In the genomic region with DNA sequence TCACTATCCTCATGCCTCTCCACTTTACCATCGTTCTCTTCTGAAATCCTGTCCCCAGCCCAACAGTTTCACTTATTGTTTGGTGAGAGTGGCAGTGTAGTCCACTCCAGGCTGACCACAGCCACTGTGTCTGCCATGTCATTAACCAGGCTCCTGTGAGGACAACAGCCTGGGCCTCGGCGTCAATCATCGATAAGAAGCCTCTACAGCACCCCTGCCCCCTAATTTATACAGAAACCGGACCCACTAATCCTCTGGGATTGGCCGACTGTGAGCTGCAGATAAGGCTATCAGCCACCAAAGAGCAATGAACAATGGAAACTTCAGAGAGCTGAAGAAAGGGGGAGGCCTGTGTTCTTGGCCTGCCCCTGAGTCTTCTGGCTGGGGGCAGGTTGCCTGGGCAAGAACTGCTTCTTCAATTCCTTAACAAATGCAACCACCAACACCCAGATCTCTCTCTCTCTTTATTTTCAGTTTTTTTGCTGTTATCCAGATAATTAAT, we compare ENCODE assay signal across 15 cellular contexts. TPM values are rescaled to one million over a fixed set of nuclear protein-coding genes. Genes with fewer than 3 reads are reported as not detected.
DNase-seq lines count a peak whose midpoint lies in the region; ATAC-seq, FAIRE-seq and TF ChIP-seq lines count a peak whose summit lies in the region.
"Had no signal": no experiment of that assay in that cellular context is flagged by ENCODE, and none has a peak within 500 bp of the region (broad histone marks: within the 10 kb centered on the region; RNA-seq: fewer than 3 reads in every experiment).

No MANE protein-coding gene starts in this region.

- H3K79me2 ChIP-seq in HepG2 (ENCODE audit: insufficient read depth, low read length), result peaks cover 6% of the 10 kb centered on the region

- H3K27me3 ChIP-seq in HepG2 (ENCODE audit: control insufficient read depth in 1 of 2, insufficient read depth in 2 of 2, low read length in 2 of 2) (no peaks in the 10 kb centered on the region), right lobe of liver (no peaks in the 10 kb centered on the region)
- H3K27me3 ChIP-seq: MG63 had no signal

- H3K27ac ChIP-seq in HepG2 (ENCODE audit: extremely low read length, insufficient read depth, low read length) (no peak overlapping the region), right lobe of liver (no peak overlapping the region)
- H3K27ac ChIP-seq: thoracic aorta had no signal

- H3K36me3 ChIP-seq in HepG2 (replicated peaks in 1 of 2; ENCODE audit: control insufficient read depth in 1 of 2, insufficient read depth in 2 of 2, low read length in 2 of 2), result peaks cover 20 to 55% of the 10 kb centered on the region in 2 experiments
- peaks cover 0 to 25% (median 10%) of the 10 kb centered on the region in 4 donors for H3K36me3 ChIP-seq in right lobe of liver
- H3K36me3 ChIP-seq in mucosa of descending colon (ENCODE audit: low read depth), result no peaks in the 10 kb centered on the region
- H3K36me3 ChIP-seq: MG63 had no signal

- H3K36me3 Mint-ChIP-seq in activated T-helper 17 cell treated with anti-CD3 and anti-CD28 coated beads, Interleukin-2, amount 50 U/mL, for 72 hours (ENCODE audit: low read depth), result peaks cover 45% of the 10 kb centered on the region
- H3K36me3 Mint-ChIP-seq in activated naive CD8-positive, alpha-beta T cell treated with anti-CD3 and anti-CD28 coated beads, Interleukin-2, amount 50 U/mL, for 24 hours (ENCODE audit: low read depth), result peaks cover 20% of the 10 kb centered on the region

- H2AFZ ChIP-seq in HepG2 (ENCODE audit: low read length), result no peak overlapping the region

- H3K4me3 Mint-ChIP-seq in activated T-helper 17 cell treated with anti-CD3 and anti-CD28 coated beads, Interleukin-2, amount 50 U/mL, for 72 hours, result no peak overlapping the region
- H3K4me3 Mint-ChIP-seq in activated naive CD8-positive, alpha-beta T cell treated with anti-CD3 and anti-CD28 coated beads, Interleukin-2, amount 50 U/mL, for 24 hours, result no peak overlapping the region
- H3K4me3 Mint-ChIP-seq: activated CD4-positive, alpha-beta T cell treated with anti-CD3 and anti-CD28 coated beads for 36 hours had no signal

- no peak for TF ChIP-seq CTCF in HepG2 (CRISPR knock-in tag; IDR thresholded peaks at IDR 0.05)
- TF ChIP-seq CTCF in right lobe of liver (IDR thresholded peaks at IDR 0.05), result no peak
- TF ChIP-seq CTCF in mucosa of descending colon (IDR thresholded peaks at IDR 0.05), result no peak

- peaks cover 9% of the 10 kb centered on the region for H3K4me1 Mint-ChIP-seq in activated T-helper 17 cell treated with anti-CD3 and anti-CD28 coated beads, Interleukin-2, amount 50 U/mL, for 72 hours
- peaks cover 3% of the 10 kb centered on the region for H3K4me1 Mint-ChIP-seq in activated naive CD8-positive, alpha-beta T cell treated with anti-CD3 and anti-CD28 coated beads, Interleukin-2, amount 50 U/mL, for 24 hours

- no peak overlapping the region for H3K4me2 ChIP-seq in HepG2 (ENCODE audit: low read depth, low read length)

- BruUV-seq in HepG2 (replicated peaks; lab: Mats Ljungman, UMichigan), result TSS peak; percentile 41

- H3K9me3 Mint-ChIP-seq in activated T-helper 17 cell treated with anti-CD3 and anti-CD28 coated beads, Interleukin-2, amount 50 U/mL, for 72 hours, result no peaks in the 10 kb centered on the region
- no peaks in the 10 kb centered on the region for H3K9me3 Mint-ChIP-seq in activated naive CD8-positive, alpha-beta T cell treated with anti-CD3 and anti-CD28 coated beads, Interleukin-2, amount 50 U/mL, for 24 hours

- no peaks in the 10 kb centered on the region for H3K27me3 Mint-ChIP-seq in activated T-helper 17 cell treated with anti-CD3 and anti-CD28 coated beads, Interleukin-2, amount 50 U/mL, for 72 hours
- H3K27me3 Mint-ChIP-seq in activated naive CD8-positive, alpha-beta T cell treated with anti-CD3 and anti-CD28 coated beads, Interleukin-2, amount 50 U/mL, for 24 hours, result no peaks in the 10 kb centered on the region
- H3K27me3 Mint-ChIP-seq: activated CD4-positive, alpha-beta T cell treated with anti-CD3 and anti-CD28 coated beads for 36 hours had no signal

- in situ Hi-C loops in HepG2 (cut with HindIII; ENCODE audit: extremely low pct_ligation_motif_present, low pct_unique_long_range_greater_than_20kb), result no loop called here

- CTCF ChIA-PET in HepG2 (lab: Yijun Ruan, JAX; ENCODE audit: low intra/inter-chr PET ratio, low total read pairs), result interaction anchor here (0.9 kb wide), 1 partner anchor 49 kb away, joined by 3 read pairs; no protein-coding TSS in a partner anchor

- POLR2A ChIA-PET in HepG2 (lab: Yijun Ruan, JAX), result interaction anchor here (1.3 to 1.5 kb wide), 2 partner anchors 9 to 10 kb away, joined by 3 to 5 read pairs; partner anchors contain the start of gene AGPAT1

- H3K4me3 ChIP-seq in HepG2 (replicated peaks in 1 of 3; ENCODE audit: insufficient read depth in 1 of 3, low read depth in 2 of 3, low read length in 3 of 3) (no peak overlapping the region), right lobe of liver (no peak overlapping the region), mucosa of descending colon (no peak overlapping the region)
- H3K4me3 ChIP-seq: MG63, thoracic aorta had no signal

- no peak for TF ChIP-seq POLR2A in HepG2 (IDR thresholded peaks at IDR 0.05; ENCODE audit: insufficient read depth in 1 of 2, low read depth in 2 of 2, low read length in 2 of 2)
- no peak for TF ChIP-seq POLR2A in right lobe of liver (IDR thresholded peaks at IDR 0.05)

- no peak for ATAC-seq in HepG2
- no peak for ATAC-seq in right lobe of liver
- no peak for ATAC-seq in activated T-helper 17 cell treated with anti-CD3 and anti-CD28 coated beads, Interleukin-2, amount 50 U/mL, for 72 hours (replicated peaks)
- ATAC-seq in mucosa of descending colon, result no peak
- no peak for ATAC-seq in activated naive CD8-positive, alpha-beta T cell treated with anti-CD3 and anti-CD28 coated beads, Interleukin-2, amount 50 U/mL, for 24 hours
- ATAC-seq in GM19351 (IDR thresholded peaks at IDR 0.05; ENCODE audit: unreplicated experiment), result no peak
- ATAC-seq: activated CD4-positive, alpha-beta T cell treated with anti-CD3 and anti-CD28 coated beads for 36 hours had no signal

- H3K9me3 ChIP-seq in HepG2 (ENCODE audit: low read length) (no peaks in the 10 kb centered on the region), right lobe of liver (no peaks in the 10 kb centered on the region), mucosa of descending colon (no peaks in the 10 kb centered on the region)
- H3K9me3 ChIP-seq: MG63, thoracic aorta had no signal

- no peak for DNase-seq in HepG2 (ENCODE audit: low spot score)
- no peak for DNase-seq in right lobe of liver
- DNase-seq in mucosa of descending colon, result peak in 2 of 3 donors; percentile 5 to 17
- DNase-seq in activated naive CD8-positive, alpha-beta T cell treated with anti-CD3 and anti-CD28 coated beads, Interleukin-2, amount 50 U/mL, for 24 hours, result no peak
- no peak for DNase-seq in putamen (ENCODE audit: low spot score)
- DNase-seq in activated CD8-positive, alpha-beta memory T cell treated with anti-CD3 and anti-CD28 coated beads for 24 hours, result no peak
- DNase-seq: activated CD4-positive, alpha-beta T cell treated with anti-CD3 and anti-CD28 coated beads for 36 hours; MG63; NCI-H187; NCI-H524 had no signal

- no peaks in the 10 kb centered on the region for H4K20me1 ChIP-seq in HepG2 (ENCODE audit: insufficient read depth, low read length)

- H3K4me1 ChIP-seq in HepG2 (ENCODE audit: insufficient read depth, low read length), result peaks cover 5% of the 10 kb centered on the region
- H3K4me1 ChIP-seq in right lobe of liver, result no peaks in the 10 kb centered on the region
- H3K4me1 ChIP-seq in mucosa of descending colon (ENCODE audit: low read depth), result no peaks in the 10 kb centered on the region

- peak overlapping the region; percentile 38 for H3K27ac Mint-ChIP-seq in activated T-helper 17 cell treated with anti-CD3 and anti-CD28 coated beads, Interleukin-2, amount 50 U/mL, for 72 hours
- H3K27ac Mint-ChIP-seq in activated naive CD8-positive, alpha-beta T cell treated with anti-CD3 and anti-CD28 coated beads, Interleukin-2, amount 50 U/mL, for 24 hours, result no peak overlapping the region
- H3K27ac Mint-ChIP-seq: activated CD4-positive, alpha-beta T cell treated with anti-CD3 and anti-CD28 coated beads for 36 hours had no signal

- 89% methylated on average over 6 of the region's 6 CpGs for WGBS in HepG2 (ENCODE audit: low lambda C conversion rate)
- WGBS in right lobe of liver (ENCODE audit: insufficient coverage, low coverage, low lambda C conversion rate, missing lambda C conversion rate), result 86% methylated on average over 4 of the region's 6 CpGs

- TF ChIP-seq RAD21 in HepG2 (CRISPR knock-in tag; IDR thresholded peaks at IDR 0.05), result no peak

- no peak overlapping the region for H3K9ac ChIP-seq in HepG2 (ENCODE audit: insufficient read depth, low read depth, low read length)

- intact Hi-C loops in HepG2 (cut with micrococcal nuclease; ENCODE audit: unreplicated experiment) (no loop called here), right lobe of liver (cut with DNase I) (no loop called here), mucosa of descending colon (cut with DNase I, micrococcal nuclease) (no loop called here)

- FAIRE-seq in HepG2 (lab: Jason Lieb, UNC), result no peak
- FAIRE-seq: colon had no signal

- TF ChIP-seq EP300 in HepG2 (IDR thresholded peaks at IDR 0.05; ENCODE audit: low read depth in 2 of 2, low read length in 2 of 2) (no peak), HepG2 (CRISPR knock-in tag; IDR thresholded peaks at IDR 0.05; ENCODE audit: borderline replicate concordance) (no peak)

RNA-seq across cellular contexts. Expression of gene EGFL8, which starts 3.4 kb away (rescaled TPM):
- total RNA-seq in HepG2 (2016; rRNA removed; fragmentation: Illumina TruSeq; extraction: Trizol) (3.1 and 11.5 TPM in 2 replicates), right lobe of liver (1 to 10 TPM; 1.4 to 6.0 (median 4.2) TPM), mucosa of descending colon (10 to 100 TPM; 16.9 to 32.1 (median 21.5) TPM)
- total RNA-seq in HepG2 (2016; cell fraction: cytosol; rRNA removed; fragmentation: Illumina TruSeq; extraction: Trizol; ENCODE audit: low read depth), result 10.1 and 11.4 TPM in 2 replicates
- 2.7 and 10.8 TPM in 2 replicates for total RNA-seq in HepG2 (2016; cell fraction: insoluble cytoplasmic fraction; rRNA removed; fragmentation: Illumina TruSeq; extraction: Trizol)
- total RNA-seq in HepG2 (2016; cell fraction: membrane; rRNA removed; fragmentation: Illumina TruSeq; extraction: Trizol), result 8.3 and 8.6 TPM in 2 replicates
- total RNA-seq in HepG2 (2016; cell fraction: nucleus; rRNA removed; fragmentation: Illumina TruSeq; extraction: Trizol), result 10.1 and 19.2 TPM in 2 replicates
- 10.0 and 11.5 TPM in 2 replicates for polyA plus RNA-seq in HepG2 (2011; rRNA removed)
- polyA plus RNA-seq in HepG2 (2011; cell fraction: cytosol; rRNA removed), result 2.6 and 4.0 TPM in 2 replicates
- 57.8 and 67.9 TPM in 2 replicates for polyA plus RNA-seq in HepG2 (2011; cell fraction: nucleus; rRNA removed)
- polyA plus RNA-seq in HepG2 (2012), result 6.6 and 13.6 TPM in 2 replicates
- polyA plus RNA-seq in HepG2 (2016; cell fraction: cytosol; fragmentation: Illumina TruSeq; extraction: Trizol; ENCODE audit: low read depth), result 13.9 and 14.0 TPM in 2 replicates
- 3.1 and 5.1 TPM in 2 replicates for polyA plus RNA-seq in HepG2 (2016; cell fraction: insoluble cytoplasmic fraction; fragmentation: Illumina TruSeq; extraction: Trizol; ENCODE audit: low read depth)
- polyA plus RNA-seq in HepG2 (2016; cell fraction: membrane; fragmentation: Illumina TruSeq; extraction: Trizol; ENCODE audit: low read depth), result 9.9 and 10.7 TPM in 2 replicates
- polyA plus RNA-seq in HepG2 (2016; cell fraction: nucleus; fragmentation: Illumina TruSeq; extraction: Trizol; ENCODE audit: insufficient read depth, low read depth), result 58.3 and 58.6 TPM in 2 replicates
- polyA minus RNA-seq in HepG2 (2011; rRNA and poly(A)+ RNA removed; ENCODE audit: low replicate concordance), result 1.8 and 2.1 TPM in 2 replicates
- 0.30 and 0.88 TPM in 2 replicates for polyA minus RNA-seq in HepG2 (2011; cell fraction: cytosol; rRNA and poly(A)+ RNA removed)
- 6.0 and 7.3 TPM in 2 replicates for polyA minus RNA-seq in HepG2 (2011; cell fraction: nucleus; rRNA and poly(A)+ RNA removed)
- 10 to 100 TPM in 1 of 2 donors, 1 to 10 TPM in 1; 6.7 to 10.1 TPM for total RNA-seq in activated T-helper 17 cell treated with anti-CD3 and anti-CD28 coated beads, Interleukin-2, amount 50 U/mL, for 72 hours

RNA-seq across cellular contexts. Expression of gene AGPAT1, which starts 8.1 kb away (rescaled TPM):
- total RNA-seq in HepG2 (2016; rRNA removed; fragmentation: Illumina TruSeq; extraction: Trizol) (40.4 and 51.3 TPM in 2 replicates), right lobe of liver (10 to 100 TPM; 23.5 to 36.9 (median 31.6) TPM), mucosa of descending colon (10 to 100 TPM; 49.0 to 60.1 (median 56.2) TPM)
- total RNA-seq in HepG2 (2016; cell fraction: cytosol; rRNA removed; fragmentation: Illumina TruSeq; extraction: Trizol; ENCODE audit: low read depth), result 81.2 and 93.6 TPM in 2 replicates
- 33.4 and 51.4 TPM in 2 replicates for total RNA-seq in HepG2 (2016; cell fraction: insoluble cytoplasmic fraction; rRNA removed; fragmentation: Illumina TruSeq; extraction: Trizol)
- 155 and 171 TPM in 2 replicates for total RNA-seq in HepG2 (2016; cell fraction: membrane; rRNA removed; fragmentation: Illumina TruSeq; extraction: Trizol)
- total RNA-seq in HepG2 (2016; cell fraction: nucleus; rRNA removed; fragmentation: Illumina TruSeq; extraction: Trizol), result 32.0 and 35.9 TPM in 2 replicates
- polyA plus RNA-seq in HepG2 (2011; rRNA removed), result 139 and 164 TPM in 2 replicates
- polyA plus RNA-seq in HepG2 (2011; cell fraction: cytosol; rRNA removed), result 172 and 177 TPM in 2 replicates
- polyA plus RNA-seq in HepG2 (2011; cell fraction: nucleus; rRNA removed), result 110 and 131 TPM in 2 replicates
- polyA plus RNA-seq in HepG2 (2012), result 90.8 and 93.8 TPM in 2 replicates
- polyA plus RNA-seq in HepG2 (2016; cell fraction: cytosol; fragmentation: Illumina TruSeq; extraction: Trizol; ENCODE audit: low read depth), result 243 and 265 TPM in 2 replicates
- 72.4 and 91.5 TPM in 2 replicates for polyA plus RNA-seq in HepG2 (2016; cell fraction: insoluble cytoplasmic fraction; fragmentation: Illumina TruSeq; extraction: Trizol; ENCODE audit: low read depth)
- 343 and 366 TPM in 2 replicates for polyA plus RNA-seq in HepG2 (2016; cell fraction: membrane; fragmentation: Illumina TruSeq; extraction: Trizol; ENCODE audit: low read depth)
- 92.4 and 99.1 TPM in 2 replicates for polyA plus RNA-seq in HepG2 (2016; cell fraction: nucleus; fragmentation: Illumina TruSeq; extraction: Trizol; ENCODE audit: insufficient read depth, low read depth)
- polyA minus RNA-seq in HepG2 (2011; rRNA and poly(A)+ RNA removed; ENCODE audit: low replicate concordance), result 171 and 334 TPM in 2 replicates
- 80.3 and 91.5 TPM in 2 replicates for polyA minus RNA-seq in HepG2 (2011; cell fraction: cytosol; rRNA and poly(A)+ RNA removed)
- 25.5 and 38.5 TPM in 2 replicates for polyA minus RNA-seq in HepG2 (2011; cell fraction: nucleus; rRNA and poly(A)+ RNA removed)
- 10 to 100 TPM; 26.8 to 37.5 TPM for total RNA-seq in activated T-helper 17 cell treated with anti-CD3 and anti-CD28 coated beads, Interleukin-2, amount 50 U/mL, for 72 hours

RNA-seq across cellular contexts. Expression of gene RNF5, which starts 10.4 kb away (rescaled TPM):
- 98.0 and 107 TPM in 2 replicates for total RNA-seq in HepG2 (2016; rRNA removed; fragmentation: Illumina TruSeq; extraction: Trizol)
- 51.1 and 51.5 TPM in 2 replicates for total RNA-seq in HepG2 (2016; cell fraction: cytosol; rRNA removed; fragmentation: Illumina TruSeq; extraction: Trizol; ENCODE audit: low read depth)
- 100 and 113 TPM in 2 replicates for total RNA-seq in HepG2 (2016; cell fraction: insoluble cytoplasmic fraction; rRNA removed; fragmentation: Illumina TruSeq; extraction: Trizol)
- 81.3 and 84.1 TPM in 2 replicates for total RNA-seq in HepG2 (2016; cell fraction: membrane; rRNA removed; fragmentation: Illumina TruSeq; extraction: Trizol)
- 38.9 and 40.1 TPM in 2 replicates for total RNA-seq in HepG2 (2016; cell fraction: nucleus; rRNA removed; fragmentation: Illumina TruSeq; extraction: Trizol)
- 117 and 131 TPM in 2 replicates for polyA plus RNA-seq in HepG2 (2011; rRNA removed)
- polyA plus RNA-seq in HepG2 (2011; cell fraction: cytosol; rRNA removed), result 180 and 181 TPM in 2 replicates
- 49.7 and 51.1 TPM in 2 replicates for polyA plus RNA-seq in HepG2 (2011; cell fraction: nucleus; rRNA removed)
- 124 and 133 TPM in 2 replicates for polyA plus RNA-seq in HepG2 (2012)
- 72.5 TPM in 2 replicates for polyA plus RNA-seq in HepG2 (2016; cell fraction: cytosol; fragmentation: Illumina TruSeq; extraction: Trizol; ENCODE audit: low read depth)
- 150 and 151 TPM in 2 replicates for polyA plus RNA-seq in HepG2 (2016; cell fraction: insoluble cytoplasmic fraction; fragmentation: Illumina TruSeq; extraction: Trizol; ENCODE audit: low read depth)
- polyA plus RNA-seq in HepG2 (2016; cell fraction: membrane; fragmentation: Illumina TruSeq; extraction: Trizol; ENCODE audit: low read depth), result 109 and 112 TPM in 2 replicates
- 75.3 and 76.6 TPM in 2 replicates for polyA plus RNA-seq in HepG2 (2016; cell fraction: nucleus; fragmentation: Illumina TruSeq; extraction: Trizol; ENCODE audit: insufficient read depth, low read depth)
- 64.0 and 99.2 TPM in 2 replicates for polyA minus RNA-seq in HepG2 (2011; rRNA and poly(A)+ RNA removed; ENCODE audit: low replicate concordance)
- 36.3 and 44.2 TPM in 2 replicates for polyA minus RNA-seq in HepG2 (2011; cell fraction: cytosol; rRNA and poly(A)+ RNA removed)
- 16.9 and 18.9 TPM in 2 replicates for polyA minus RNA-seq in HepG2 (2011; cell fraction: nucleus; rRNA and poly(A)+ RNA removed)
- total RNA-seq in right lobe of liver, result 10 to 100 TPM; 50.5 to 90.4 (median 60.9) TPM
- total RNA-seq in activated T-helper 17 cell treated with anti-CD3 and anti-CD28 coated beads, Interleukin-2, amount 50 U/mL, for 72 hours, result 10 to 100 TPM; 46.0 to 64.5 TPM
- total RNA-seq in mucosa of descending colon, result 100 to 1,000 TPM in 1 of 3 donors, 10 to 100 TPM in 2; 79.0 to 114 (median 85.0) TPM

RNA-seq across cellular contexts. Expression of gene PPT2, which starts 13.9 kb away (rescaled TPM):
- 20.1 and 39.2 TPM in 2 replicates for total RNA-seq in HepG2 (2016; rRNA removed; fragmentation: Illumina TruSeq; extraction: Trizol)
- 5.6 and 9.7 TPM in 2 replicates for total RNA-seq in HepG2 (2016; cell fraction: cytosol; rRNA removed; fragmentation: Illumina TruSeq; extraction: Trizol; ENCODE audit: low read depth)
- total RNA-seq in HepG2 (2016; cell fraction: insoluble cytoplasmic fraction; rRNA removed; fragmentation: Illumina TruSeq; extraction: Trizol), result 19.2 and 37.8 TPM in 2 replicates
- 16.4 and 20.0 TPM in 2 replicates for total RNA-seq in HepG2 (2016; cell fraction: membrane; rRNA removed; fragmentation: Illumina TruSeq; extraction: Trizol)
- 35.4 and 44.6 TPM in 2 replicates for total RNA-seq in HepG2 (2016; cell fraction: nucleus; rRNA removed; fragmentation: Illumina TruSeq; extraction: Trizol)
- 61.8 and 79.3 TPM in 2 replicates for polyA plus RNA-seq in HepG2 (2011; rRNA removed)
- 49.1 and 57.1 TPM in 2 replicates for polyA plus RNA-seq in HepG2 (2011; cell fraction: cytosol; rRNA removed)
- polyA plus RNA-seq in HepG2 (2011; cell fraction: nucleus; rRNA removed), result 64.9 and 74.8 TPM in 2 replicates
- 26.9 and 27.6 TPM in 2 replicates for polyA plus RNA-seq in HepG2 (2012)
- 6.6 and 9.2 TPM in 2 replicates for polyA plus RNA-seq in HepG2 (2016; cell fraction: cytosol; fragmentation: Illumina TruSeq; extraction: Trizol; ENCODE audit: low read depth)
- 22.9 and 24.6 TPM in 2 replicates for polyA plus RNA-seq in HepG2 (2016; cell fraction: insoluble cytoplasmic fraction; fragmentation: Illumina TruSeq; extraction: Trizol; ENCODE audit: low read depth)
- 13.8 and 16.0 TPM in 2 replicates for polyA plus RNA-seq in HepG2 (2016; cell fraction: membrane; fragmentation: Illumina TruSeq; extraction: Trizol; ENCODE audit: low read depth)
- polyA plus RNA-seq in HepG2 (2016; cell fraction: nucleus; fragmentation: Illumina TruSeq; extraction: Trizol; ENCODE audit: insufficient read depth, low read depth), result 77.3 and 84.1 TPM in 2 replicates
- polyA minus RNA-seq in HepG2 (2011; rRNA and poly(A)+ RNA removed; ENCODE audit: low replicate concordance), result 61.4 and 89.7 TPM in 2 replicates
- polyA minus RNA-seq in HepG2 (2011; cell fraction: cytosol; rRNA and poly(A)+ RNA removed), result 17.0 and 18.1 TPM in 2 replicates
- polyA minus RNA-seq in HepG2 (2011; cell fraction: nucleus; rRNA and poly(A)+ RNA removed), result 28.8 and 29.7 TPM in 2 replicates
- total RNA-seq in right lobe of liver, result 10 to 100 TPM in 2 of 6 experiments, 1 to 10 TPM in 4; 6.4 to 16.0 (median 8.9) TPM
- total RNA-seq in activated T-helper 17 cell treated with anti-CD3 and anti-CD28 coated beads, Interleukin-2, amount 50 U/mL, for 72 hours, result 10 to 100 TPM; 10.5 to 18.0 TPM
- total RNA-seq in mucosa of descending colon, result 10 to 100 TPM; 16.8 to 37.2 (median 34.4) TPM

RNA-seq across cellular contexts. Expression of gene PRRT1, which starts 16.1 kb away (rescaled TPM):
- total RNA-seq in HepG2 (2016; rRNA removed; fragmentation: Illumina TruSeq; extraction: Trizol) (0.11 and 0.64 TPM in 2 replicates), right lobe of liver (under 1 TPM in 4 of 6 experiments, not detected in 2; 0.13 to 0.29 (median 0.24) TPM), mucosa of descending colon (1 to 10 TPM in 2 of 3 donors, under 1 TPM in 1; 0.96 to 6.6 (median 2.0) TPM)
- total RNA-seq in HepG2 (2016; cell fraction: cytosol; rRNA removed; fragmentation: Illumina TruSeq; extraction: Trizol; ENCODE audit: low read depth), result not detected in 2 replicates
- 0.41 TPM in 1 of 2 replicates, not detected in the other for total RNA-seq in HepG2 (2016; cell fraction: insoluble cytoplasmic fraction; rRNA removed; fragmentation: Illumina TruSeq; extraction: Trizol)
- total RNA-seq in HepG2 (2016; cell fraction: membrane; rRNA removed; fragmentation: Illumina TruSeq; extraction: Trizol), result 0.40 and 0.55 TPM in 2 replicates
- 0.63 and 1.3 TPM in 2 replicates for total RNA-seq in HepG2 (2016; cell fraction: nucleus; rRNA removed; fragmentation: Illumina TruSeq; extraction: Trizol)
- 1.4 TPM in 2 replicates for polyA plus RNA-seq in HepG2 (2011; rRNA removed)
- 0.38 and 0.76 TPM in 2 replicates for polyA plus RNA-seq in HepG2 (2011; cell fraction: cytosol; rRNA removed)
- polyA plus RNA-seq in HepG2 (2011; cell fraction: nucleus; rRNA removed), result 13.0 TPM in 2 replicates
- 3.2 and 3.3 TPM in 2 replicates for polyA plus RNA-seq in HepG2 (2012)
- 0.88 and 0.94 TPM in 2 replicates for polyA plus RNA-seq in HepG2 (2016; cell fraction: cytosol; fragmentation: Illumina TruSeq; extraction: Trizol; ENCODE audit: low read depth)
- 1.6 and 2.0 TPM in 2 replicates for polyA plus RNA-seq in HepG2 (2016; cell fraction: insoluble cytoplasmic fraction; fragmentation: Illumina TruSeq; extraction: Trizol; ENCODE audit: low read depth)
- 2.4 TPM in 2 replicates for polyA plus RNA-seq in HepG2 (2016; cell fraction: membrane; fragmentation: Illumina TruSeq; extraction: Trizol; ENCODE audit: low read depth)
- 10.1 and 13.9 TPM in 2 replicates for polyA plus RNA-seq in HepG2 (2016; cell fraction: nucleus; fragmentation: Illumina TruSeq; extraction: Trizol; ENCODE audit: insufficient read depth, low read depth)
- 0.35 and 0.42 TPM in 2 replicates for polyA minus RNA-seq in HepG2 (2011; rRNA and poly(A)+ RNA removed; ENCODE audit: low replicate concordance)
- polyA minus RNA-seq in HepG2 (2011; cell fraction: cytosol; rRNA and poly(A)+ RNA removed), result 0.69 TPM in 1 of 2 replicates, not detected in the other
- polyA minus RNA-seq in HepG2 (2011; cell fraction: nucleus; rRNA and poly(A)+ RNA removed), result 0.25 and 0.52 TPM in 2 replicates
- total RNA-seq in activated T-helper 17 cell treated with anti-CD3 and anti-CD28 coated beads, Interleukin-2, amount 50 U/mL, for 72 hours, result under 1 TPM; 0.17 to 0.29 TPM
- total RNA-seq: kidney epithelial cell had no signal

Comparison
In these comparisons a context has a peak if more than half of its experiments do, and no peak if none do; other contexts are left out.
1. DNase-seq: peak in mucosa of descending colon (2 of 3); none in HepG2 (single experiment), right lobe of liver (0 of 3), activated naive CD8-positive, alpha-beta T cell treated with anti-CD3 and anti-CD28 coated beads, Interleukin-2, amount 50 U/mL, for 24 hours (single experiment), putamen (single experiment) and activated CD8-positive, alpha-beta memory T cell treated with anti-CD3 and anti-CD28 coated beads for 24 hours (single experiment).